Comparison of ENCODE assay signal across 18 cellular contexts in genomic region chr5:126363658-126364057, GRCh38. TPM values are rescaled to one million over a fixed set of nuclear protein-coding genes. Genes with fewer than 3 reads are reported as not detected.
DNase-seq lines count a peak whose midpoint lies in the region; ATAC-seq and TF ChIP-seq lines count a peak whose summit lies in the region.
"Had no signal": no experiment of that assay in that cellular context is flagged by ENCODE, and none has a peak within 500 bp of the region (broad histone marks: within the 10 kb centered on the region; RNA-seq: fewer than 3 reads in every experiment).

No MANE protein-coding gene starts in this region.

- no peak for DNase-seq in activated naive CD8-positive, alpha-beta T cell treated with anti-CD3 and anti-CD28 coated beads, Interleukin-2, amount 50 U/mL, for 24 hours
- no peak for DNase-seq in activated naive CD8-positive, alpha-beta T cell treated with anti-CD3 and anti-CD28 coated beads for 36 hours
- DNase-seq in SIG-M5 treated with dmso at 0.1 percent for 504 hours (lab: John Stamatoyannopoulos, UW; ENCODE audit: unreplicated experiment), result peak; percentile 68
- DNase-seq in fibroblast of pulmonary artery (ENCODE audit: low read depth), result peak; percentile 42
- no peak for DNase-seq in stimulated activated naive CD8-positive, alpha-beta T cell treated with anti-CD3 and anti-CD28 coated beads, Interleukin-15, Interleukin-2, amounts not matched to agents 100 U/mL and 50 U/mL, for 24 hours
- DNase-seq in activated effector memory CD4-positive, alpha-beta T cell treated with anti-CD3 and anti-CD28 coated beads, Interleukin-2, amount 50 U/mL, for 16 hours, result no peak
- no peak for DNase-seq in CD8-positive, alpha-beta T cell
- DNase-seq in NCI-H2029 treated with DMSO at 0.1 percent for 48 hours (lab: John Stamatoyannopoulos, UW), result no peak
- DNase-seq: activated CD4-positive, CD25-positive, alpha-beta regulatory T cell treated with anti-CD3 and anti-CD28 coated beads, Interleukin-2, amount 50 U/mL, for 72 hours; effector memory CD8-positive, alpha-beta T cell; NCI-H748 treated with DMSO at 0.1 percent for 48 hours; occipital lobe; T-helper 2 cell had no signal

- H3K27me3 ChIP-seq in CD8-positive, alpha-beta T cell (ENCODE audit: insufficient read depth, low read length), result no peaks in the 10 kb centered on the region
- H3K27me3 ChIP-seq: BLaER1 treated with 17β-estradiol and CSF1 and Interleukin-3, amounts not matched to agents 10 nM and 100 nM had no signal

- ATAC-seq in activated naive CD8-positive, alpha-beta T cell treated with anti-CD3 and anti-CD28 coated beads, Interleukin-2, amount 50 U/mL, for 24 hours, result peak; percentile 10
- peak; percentile 43 for ATAC-seq in stimulated activated naive CD8-positive, alpha-beta T cell treated with anti-CD3 and anti-CD28 coated beads, Interleukin-15, Interleukin-2, amounts not matched to agents 100 U/mL and 50 U/mL, for 24 hours
- ATAC-seq in CD8-positive, alpha-beta T cell, result no peak
- ATAC-seq: effector memory CD8-positive, alpha-beta T cell; Right ventricle myocardium inferior had no signal

- POLR2A ChIA-PET in CD8-positive, alpha-beta T cell (lab: Charles Lee), result no interaction called here

- no peak overlapping the region for H3K27ac ChIP-seq in CD8-positive, alpha-beta T cell (ENCODE audit: low read depth, low read length)
- H3K27ac ChIP-seq: 22Rv1; BLaER1 treated with 17β-estradiol and CSF1 and Interleukin-3, amounts not matched to agents 10 nM and 100 nM; skin epidermis had no signal

- H3K4me1 ChIP-seq in CD8-positive, alpha-beta T cell (ENCODE audit: insufficient read depth, low read length), result no peaks in the 10 kb centered on the region

- intact Hi-C loops in CD8-positive, alpha-beta T cell (cut with DNase I, micrococcal nuclease), result no loop called here

- no peak overlapping the region for H3K27ac Mint-ChIP-seq in activated naive CD8-positive, alpha-beta T cell treated with anti-CD3 and anti-CD28 coated beads, Interleukin-2, amount 50 U/mL, for 24 hours
- H3K27ac Mint-ChIP-seq in activated naive CD8-positive, alpha-beta T cell treated with anti-CD3 and anti-CD28 coated beads for 36 hours, result no peak overlapping the region
- H3K27ac Mint-ChIP-seq in CD8-positive, alpha-beta T cell, result no peak overlapping the region
- H3K27ac Mint-ChIP-seq: activated naive CD4-positive, alpha-beta T cell treated with anti-CD3 and anti-CD28 coated beads, Interleukin-2, amount 50 U/mL, for 24 hours; effector memory CD8-positive, alpha-beta T cell had no signal

- CTCF ChIA-PET in CD8-positive, alpha-beta T cell (lab: Charles Lee), result no interaction called here

- TF ChIP-seq CTCF in fibroblast of pulmonary artery (IDR thresholded peaks at IDR 0.05; ENCODE audit: low read length, missing control alignments), result no peak
- no peak for TF ChIP-seq CTCF in CD8-positive, alpha-beta T cell (IDR thresholded peaks at IDR 0.05)

- no peaks in the 10 kb centered on the region for H3K9me3 Mint-ChIP-seq in activated naive CD8-positive, alpha-beta T cell treated with anti-CD3 and anti-CD28 coated beads, Interleukin-2, amount 50 U/mL, for 24 hours
- H3K9me3 Mint-ChIP-seq in activated naive CD8-positive, alpha-beta T cell treated with anti-CD3 and anti-CD28 coated beads for 36 hours, result no peaks in the 10 kb centered on the region
- H3K9me3 Mint-ChIP-seq in CD8-positive, alpha-beta T cell, result no peaks in the 10 kb centered on the region
- H3K9me3 Mint-ChIP-seq: activated naive CD4-positive, alpha-beta T cell treated with anti-CD3 and anti-CD28 coated beads, Interleukin-2, amount 50 U/mL, for 24 hours; effector memory CD8-positive, alpha-beta T cell had no signal

- H3K9me3 ChIP-seq in CD8-positive, alpha-beta T cell (ENCODE audit: low read length), result no peaks in the 10 kb centered on the region

- H3K4me3 ChIP-seq in fibroblast of pulmonary artery (replicated peaks; ENCODE audit: low read depth, low read length), result no peak overlapping the region
- H3K4me3 ChIP-seq in CD8-positive, alpha-beta T cell (ENCODE audit: low read depth, low read length), result no peak overlapping the region
- H3K4me3 ChIP-seq: BLaER1 treated with 17β-estradiol and CSF1 and Interleukin-3, amounts not matched to agents 10 nM and 100 nM; skin epidermis had no signal

- H3K4me1 Mint-ChIP-seq in activated naive CD8-positive, alpha-beta T cell treated with anti-CD3 and anti-CD28 coated beads, Interleukin-2, amount 50 U/mL, for 24 hours, result peaks cover 8% of the 10 kb centered on the region
- H3K4me1 Mint-ChIP-seq in activated naive CD8-positive, alpha-beta T cell treated with anti-CD3 and anti-CD28 coated beads for 36 hours, result peaks cover 1% of the 10 kb centered on the region
- H3K4me1 Mint-ChIP-seq in CD8-positive, alpha-beta T cell (ENCODE audit: low read depth), result no peaks in the 10 kb centered on the region
- H3K4me1 Mint-ChIP-seq: activated naive CD4-positive, alpha-beta T cell treated with anti-CD3 and anti-CD28 coated beads, Interleukin-2, amount 50 U/mL, for 24 hours had no signal

- no peaks in the 10 kb centered on the region for H3K36me3 ChIP-seq in CD8-positive, alpha-beta T cell (ENCODE audit: insufficient read depth, low read length)
- H3K36me3 ChIP-seq: BLaER1 treated with 17β-estradiol and CSF1 and Interleukin-3, amounts not matched to agents 10 nM and 100 nM had no signal

- no peaks in the 10 kb centered on the region for H3K27me3 Mint-ChIP-seq in activated naive CD8-positive, alpha-beta T cell treated with anti-CD3 and anti-CD28 coated beads, Interleukin-2, amount 50 U/mL, for 24 hours
- no peaks in the 10 kb centered on the region for H3K27me3 Mint-ChIP-seq in activated naive CD8-positive, alpha-beta T cell treated with anti-CD3 and anti-CD28 coated beads for 36 hours
- no peaks in the 10 kb centered on the region for H3K27me3 Mint-ChIP-seq in CD8-positive, alpha-beta T cell (ENCODE audit: low read depth)
- H3K27me3 Mint-ChIP-seq: activated naive CD4-positive, alpha-beta T cell treated with anti-CD3 and anti-CD28 coated beads, Interleukin-2, amount 50 U/mL, for 24 hours had no signal

- no peaks in the 10 kb centered on the region for H3K36me3 Mint-ChIP-seq in activated naive CD8-positive, alpha-beta T cell treated with anti-CD3 and anti-CD28 coated beads, Interleukin-2, amount 50 U/mL, for 24 hours (ENCODE audit: low read depth)
- H3K36me3 Mint-ChIP-seq in activated naive CD8-positive, alpha-beta T cell treated with anti-CD3 and anti-CD28 coated beads for 36 hours, result no peaks in the 10 kb centered on the region
- no peaks in the 10 kb centered on the region for H3K36me3 Mint-ChIP-seq in CD8-positive, alpha-beta T cell
- H3K36me3 Mint-ChIP-seq: activated naive CD4-positive, alpha-beta T cell treated with anti-CD3 and anti-CD28 coated beads, Interleukin-2, amount 50 U/mL, for 24 hours had no signal

- H3K4me3 Mint-ChIP-seq in activated naive CD8-positive, alpha-beta T cell treated with anti-CD3 and anti-CD28 coated beads, Interleukin-2, amount 50 U/mL, for 24 hours, result no peak overlapping the region
- no peak overlapping the region for H3K4me3 Mint-ChIP-seq in activated naive CD8-positive, alpha-beta T cell treated with anti-CD3 and anti-CD28 coated beads for 36 hours
- no peak overlapping the region for H3K4me3 Mint-ChIP-seq in CD8-positive, alpha-beta T cell
- H3K4me3 Mint-ChIP-seq: activated naive CD4-positive, alpha-beta T cell treated with anti-CD3 and anti-CD28 coated beads, Interleukin-2, amount 50 U/mL, for 24 hours; effector memory CD8-positive, alpha-beta T cell had no signal

RNA-seq across cellular contexts. Expression of gene GRAMD2B, which starts 59.6 kb away (rescaled TPM):
- total RNA-seq in activated naive CD8-positive, alpha-beta T cell treated with anti-CD3 and anti-CD28 coated beads for 36 hours, result 1 to 10 TPM; 7.4 to 7.7 TPM
- total RNA-seq in CD8-positive, alpha-beta T cell, result 10 to 100 TPM in 1 of 2 experiments, 1 to 10 TPM in 1; 8.2 to 10.4 TPM

Comparison
In these comparisons a context has a peak if more than half of its experiments do, and no peak if none do; other contexts are left out.
1. DNase-seq: peak in SIG-M5 treated with dmso at 0.1 percent for 504 hours (single experiment) and fibroblast of pulmonary artery (single experiment); none in activated naive CD8-positive, alpha-beta T cell treated with anti-CD3 and anti-CD28 coated beads, Interleukin-2, amount 50 U/mL, for 24 hours (single experiment), activated naive CD8-positive, alpha-beta T cell treated with anti-CD3 and anti-CD28 coated beads for 36 hours (single experiment), stimulated activated naive CD8-positive, alpha-beta T cell treated with anti-CD3 and anti-CD28 coated beads, Interleukin-15, Interleukin-2, amounts not matched to agents 100 U/mL and 50 U/mL, for 24 hours (single experiment), activated effector memory CD4-positive, alpha-beta T cell treated with anti-CD3 and anti-CD28 coated beads, Interleukin-2, amount 50 U/mL, for 16 hours (single experiment), CD8-positive, alpha-beta T cell (0 of 7) and NCI-H2029 treated with DMSO at 0.1 percent for 48 hours (single experiment).